13 cellular contexts compared by ENCODE assay signal in genomic region chr14:104437703-104438102, GRCh38.
"Had no signal": no experiment of that assay in that cellular context is flagged by ENCODE, and none has a peak within 500 bp of the region (broad histone marks: within the 10 kb centered on the region; RNA-seq: fewer than 3 reads in every experiment).

No MANE protein-coding gene starts in this region.

- H3K4me3 Mint-ChIP-seq: mesothelial cell of epicardium; stimulated activated naive B cell treated with anti-CD40 and anti-IgM and Interleukin-4, amounts not matched to agents 10 μg/mL and 1 μg/mL and 100 μg/mL, for 72 hours had no signal

- H3K27me3 ChIP-seq: gastroesophageal sphincter, SJCRH30, transverse colon had no signal

- H3K9me3 ChIP-seq: psoas muscle, SJCRH30, transverse colon had no signal

- ATAC-seq: gastroesophageal sphincter; psoas muscle; sciatic nerve; stimulated activated naive B cell treated with anti-CD40 and anti-IgM and Interleukin-4, amounts not matched to agents 10 μg/mL and 1 μg/mL and 100 μg/mL, for 72 hours had no signal

- H3K27ac Mint-ChIP-seq: mesothelial cell of epicardium; stimulated activated naive B cell treated with anti-CD40 and anti-IgM and Interleukin-4, amounts not matched to agents 10 μg/mL and 1 μg/mL and 100 μg/mL, for 72 hours had no signal

- DNase-seq: activated naive CD4-positive, alpha-beta T cell treated with Interleukin-2 at 50 U/mL for 16 hours; caudate nucleus; effector CD8-positive, alpha-beta T cell; SJCRH30; stimulated activated naive B cell treated with anti-CD40 and anti-IgM and Interleukin-4, amounts not matched to agents 10 μg/mL and 1 μg/mL and 100 μg/mL, for 72 hours; T-helper 9 cell had no signal

- H3K4me1 Mint-ChIP-seq: stimulated activated naive B cell treated with anti-CD40 and anti-IgM and Interleukin-4, amounts not matched to agents 10 μg/mL and 1 μg/mL and 100 μg/mL, for 72 hours had no signal

- H3K27ac ChIP-seq: coronary artery, epithelial cell of prostate, psoas muscle, SJCRH30, transverse colon had no signal

- H3K9me3 Mint-ChIP-seq: stimulated activated naive B cell treated with anti-CD40 and anti-IgM and Interleukin-4, amounts not matched to agents 10 μg/mL and 1 μg/mL and 100 μg/mL, for 72 hours had no signal

- H3K4me3 ChIP-seq: coronary artery, gastroesophageal sphincter, psoas muscle, SJCRH30, transverse colon had no signal

- H3K36me3 ChIP-seq: gastroesophageal sphincter, SJCRH30, transverse colon had no signal

- H3K36me3 Mint-ChIP-seq: mesothelial cell of epicardium; stimulated activated naive B cell treated with anti-CD40 and anti-IgM and Interleukin-4, amounts not matched to agents 10 μg/mL and 1 μg/mL and 100 μg/mL, for 72 hours had no signal
